In the genomic region with DNA sequence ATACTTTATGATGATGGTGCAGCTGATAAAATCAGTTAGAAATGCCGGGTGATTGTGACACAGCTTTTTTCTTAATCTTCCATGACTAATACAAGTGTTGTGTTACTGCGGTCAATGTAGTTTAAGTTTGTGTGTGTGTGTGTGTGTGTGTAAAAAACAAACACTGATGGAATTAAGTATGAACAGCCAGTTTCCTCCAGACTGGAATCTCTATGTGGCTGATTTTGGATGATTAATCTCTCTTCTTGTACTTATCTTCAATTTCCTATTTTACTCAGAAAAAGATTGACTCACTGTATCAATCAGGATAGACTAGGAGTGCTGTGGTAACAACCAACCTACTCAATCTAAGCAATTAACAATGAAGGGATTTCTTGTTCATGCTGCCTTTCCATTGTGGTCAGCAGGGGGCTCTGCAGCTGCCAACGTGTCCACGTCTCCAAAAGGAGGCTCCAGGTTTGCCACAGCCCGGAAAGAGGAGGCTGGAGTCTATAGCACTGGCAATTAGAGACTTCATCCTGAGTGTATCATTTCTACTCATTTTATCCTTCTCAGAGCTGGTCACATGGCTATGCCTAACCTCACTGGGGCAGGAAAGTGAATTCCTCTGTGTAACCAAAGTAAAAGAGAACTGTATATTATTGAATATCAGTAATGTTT, we compare ENCODE assay signal across 8 cellular contexts.
DNase-seq lines count a peak whose midpoint lies in the region; ATAC-seq, FAIRE-seq and TF ChIP-seq lines count a peak whose summit lies in the region.

No MANE protein-coding gene starts in this region.

- H3K23ac ChIP-seq in H9 (ENCODE audit: insufficient read length, low read depth, low read length): no peak overlapping the region

- peaks cover 0 to 10% of the 10 kb centered on the region in 2 experiments; a peak in 1 of 4 replicates for H3K4me1 Mint-ChIP-seq in H9
- H3K4me1 Mint-ChIP-seq in stimulated activated naive B cell treated with anti-CD40 and anti-IgM and Interleukin-4, amounts not matched to agents 10 μg/mL and 1 μg/mL and 100 μg/mL, for 72 hours: no peaks in the 10 kb centered on the region

- no peak overlapping the region for H3K14ac ChIP-seq in H9 (ENCODE audit: insufficient read depth, low read length)

- H2BK120ac ChIP-seq in H9 (ENCODE audit: low read depth, low read length, poor library complexity, severe bottlenecking): no peak overlapping the region

- no peaks in the 10 kb centered on the region for H4K20me1 ChIP-seq in H9 (ENCODE audit: control insufficient read depth, insufficient read depth, insufficient read length)

- H3K79me2 ChIP-seq in H9 (ENCODE audit: insufficient read depth, low read length): no peaks in the 10 kb centered on the region

- H3K4me1 ChIP-seq in H9 (ENCODE audit: insufficient read depth, low read length) (no peaks in the 10 kb centered on the region), testis (no peaks in the 10 kb centered on the region)

- no peak for ATAC-seq in GM18867 (IDR thresholded peaks at IDR 0.05; ENCODE audit: unreplicated experiment)
- ATAC-seq in stimulated activated naive B cell treated with anti-CD40 and anti-IgM and Interleukin-4, amounts not matched to agents 10 μg/mL and 1 μg/mL and 100 μg/mL, for 72 hours (replicated peaks): no peak

- no peak overlapping the region for H2AFZ ChIP-seq in H9 (ENCODE audit: low read length)

- H3K27me3 Mint-ChIP-seq in H9 (ENCODE audit: low read depth): no peaks in the 10 kb centered on the region
- H3K27me3 Mint-ChIP-seq in stimulated activated naive B cell treated with anti-CD40 and anti-IgM and Interleukin-4, amounts not matched to agents 10 μg/mL and 1 μg/mL and 100 μg/mL, for 72 hours: no peaks in the 10 kb centered on the region

- H3K9ac ChIP-seq in H9 (ENCODE audit: extremely low read depth, insufficient read length, low read length): no peak overlapping the region

- no peak overlapping the region for H3K4me2 ChIP-seq in H9 (ENCODE audit: insufficient read depth, insufficient read length, low read length)

- no peak overlapping the region for H3K4me3 Mint-ChIP-seq in H9
- no peak overlapping the region for H3K4me3 Mint-ChIP-seq in stimulated activated naive B cell treated with anti-CD40 and anti-IgM and Interleukin-4, amounts not matched to agents 10 μg/mL and 1 μg/mL and 100 μg/mL, for 72 hours

- no peak overlapping the region for H3K4ac ChIP-seq in H9 (ENCODE audit: low read depth, low read length)

- H3K9me3 ChIP-seq in H9 (ENCODE audit: control insufficient read depth, low read depth, low read length): no peaks in the 10 kb centered on the region
- no peaks in the 10 kb centered on the region for H3K9me3 ChIP-seq in testis

- no peaks in the 10 kb centered on the region for H3K36me3 ChIP-seq in testis (ENCODE audit: low read depth, missing control alignments)

- TF ChIP-seq POLR2A in testis (IDR thresholded peaks at IDR 0.05): no peak
- no peak for TF ChIP-seq POLR2A in GM12892 (IDR thresholded peaks at IDR 0.05; ENCODE audit: low read depth, low read length)

- DNase-seq in DMS 273 (lab: John Stamatoyannopoulos, UW; ENCODE audit: unreplicated experiment) (peak; percentile 78), H9 (peak; percentile 70), SK-MEL-5 (ENCODE audit: low read depth, low spot score) (peak; percentile 77), foreskin fibroblast (peak; percentile 86 to 89), testis (peak; percentile 72), GM12892 (ENCODE audit: insufficient read length) (no peak)
- DNase-seq in stimulated activated naive B cell treated with anti-CD40 and anti-IgM and Interleukin-4, amounts not matched to agents 10 μg/mL and 1 μg/mL and 100 μg/mL, for 72 hours: no peak

- TF ChIP-seq CTCF in H9 (conservative IDR thresholded peaks at IDR 0.05) (peak; percentile 76), foreskin fibroblast (IDR thresholded peaks at IDR 0.05; ENCODE audit: low read depth, low read length) (peak; percentile 67), testis (IDR thresholded peaks at IDR 0.05) (peak in 2 of 3 experiments; percentile 10 to 31)

- H3K27ac ChIP-seq in H9 (ENCODE audit: insufficient read length, low read depth, low read length) (no peak overlapping the region), testis (no peak overlapping the region)

- no peak overlapping the region for H4K5ac ChIP-seq in H9 (ENCODE audit: insufficient read length, low read depth, low read length)

- H2AK5ac ChIP-seq in H9 (ENCODE audit: insufficient read length, low read length): no peak overlapping the region

- H3K18ac ChIP-seq in H9 (ENCODE audit: insufficient read length, low read depth, low read length): no peak overlapping the region

- no peak overlapping the region for H4K91ac ChIP-seq in H9 (ENCODE audit: insufficient read length, low read depth, low read length)

- no peak overlapping the region for H3K4me3 ChIP-seq in foreskin fibroblast (ENCODE audit: low read depth in 1 of 2, low read length in 2 of 2)
- no peak overlapping the region for H3K4me3 ChIP-seq in testis

- no peak overlapping the region for H2BK20ac ChIP-seq in H9 (ENCODE audit: low read depth, low read length, poor library complexity, severe bottlenecking)

- H3K27me3 ChIP-seq in H9 (ENCODE audit: insufficient read depth, low read length) (no peaks in the 10 kb centered on the region), testis (no peaks in the 10 kb centered on the region)

- in situ Hi-C loops in SK-MEL-5 (cut with HindIII; ENCODE audit: low pct_unique_long_range_greater_than_20kb, low sequenced_read_pairs): no loop called here

- no peak overlapping the region for H2BK12ac ChIP-seq in H9 (ENCODE audit: insufficient read length, low read depth, low read length)

- H3K9me3 Mint-ChIP-seq in H9: no peaks in the 10 kb centered on the region
- H3K9me3 Mint-ChIP-seq in stimulated activated naive B cell treated with anti-CD40 and anti-IgM and Interleukin-4, amounts not matched to agents 10 μg/mL and 1 μg/mL and 100 μg/mL, for 72 hours: peaks cover 0 to 3% of the 10 kb centered on the region in 2 donors

- H3K27ac Mint-ChIP-seq in H9: no peak overlapping the region
- no peak overlapping the region for H3K27ac Mint-ChIP-seq in stimulated activated naive B cell treated with anti-CD40 and anti-IgM and Interleukin-4, amounts not matched to agents 10 μg/mL and 1 μg/mL and 100 μg/mL, for 72 hours

- H3K79me1 ChIP-seq in H9 (ENCODE audit: insufficient read depth, low read depth, low read length, poor library complexity, severe bottlenecking): no peaks in the 10 kb centered on the region

- WGBS in H9 (ENCODE audit: extremely low coverage, insufficient read length, low lambda C conversion rate): no CpG with 5 or more reads among the region's 5 CpGs
- 62 to 69% methylated on average over 5 of the region's 5 CpGs for WGBS in testis, 2 donors

- no peak overlapping the region for H2BK5ac ChIP-seq in H9 (ENCODE audit: insufficient read length, low read length)

- H2BK15ac ChIP-seq in H9 (ENCODE audit: low read depth, low read length): no peak overlapping the region

- no peaks in the 10 kb centered on the region; a peak in 1 of 7 replicates for H3K36me3 Mint-ChIP-seq in H9 (ENCODE audit: insufficient read depth in 1 of 3, low read depth in 3 of 3)
- peaks cover 0 to 2% of the 10 kb centered on the region in 2 donors for H3K36me3 Mint-ChIP-seq in stimulated activated naive B cell treated with anti-CD40 and anti-IgM and Interleukin-4, amounts not matched to agents 10 μg/mL and 1 μg/mL and 100 μg/mL, for 72 hours

- H3K23me2 ChIP-seq in H9 (ENCODE audit: insufficient read length, low read depth, low read length, poor library complexity, severe bottlenecking): no peaks in the 10 kb centered on the region

- no peak for FAIRE-seq in GM12892 (lab: Jason Lieb, UNC)

- no peak overlapping the region for H4K8ac ChIP-seq in H9 (replicated peaks; ENCODE audit: insufficient read length, low read depth, low read length)

- intact Hi-C loops in testis (cut with DNase I; ENCODE audit: low total_unique reads): no loop called here

- H3T11ph ChIP-seq in H9 (ENCODE audit: low read length): no peak overlapping the region

- H3K56ac ChIP-seq in H9 (ENCODE audit: insufficient read length, low read depth, low read length): no peak overlapping the region

Comparison
In these comparisons a context has a peak if more than half of its experiments do, and no peak if none do; other contexts are left out.
1. DNase-seq: peak in DMS 273 (single experiment), H9 (single experiment), SK-MEL-5 (single experiment), foreskin fibroblast (2 of 2) and testis (single experiment); none in GM12892 (single experiment) and stimulated activated naive B cell treated with anti-CD40 and anti-IgM and Interleukin-4, amounts not matched to agents 10 μg/mL and 1 μg/mL and 100 μg/mL, for 72 hours (single experiment).
2. CTCF ChIP-seq: peak in every context shown above with its lines; median percentile 76 in H9; 67 in foreskin fibroblast; 20 in testis.